Comparison of ENCODE assay signal across 24 cellular contexts in the genomic region with DNA sequence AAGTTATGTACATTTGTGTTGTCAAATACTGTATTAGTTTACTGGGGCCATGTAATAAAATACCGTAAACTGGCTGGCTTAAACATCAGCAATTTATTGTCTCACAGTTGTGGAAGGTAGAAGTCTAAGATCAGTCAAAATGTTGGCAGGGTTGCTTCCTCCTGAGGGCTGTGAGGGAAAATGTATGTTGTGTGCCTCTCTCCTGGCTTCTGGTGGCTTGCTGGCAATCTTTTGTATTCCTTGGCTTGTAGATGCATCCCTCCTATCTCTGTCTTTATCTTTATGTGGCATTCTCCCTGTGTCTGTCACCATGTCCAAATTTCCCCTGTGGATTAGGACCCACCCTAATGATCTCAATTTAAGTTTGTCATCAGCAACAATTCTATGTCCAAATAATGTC. TPM values are rescaled to one million over a fixed set of nuclear protein-coding genes. Genes with fewer than 3 reads are reported as not detected.
DNase-seq lines count a peak whose midpoint lies in the region; ATAC-seq lines count a peak whose summit lies in the region.
"Had no signal": no experiment of that assay in that cellular context is flagged by ENCODE, and none has a peak within 500 bp of the region (broad histone marks: within the 10 kb centered on the region; RNA-seq: fewer than 3 reads in every experiment).

No MANE protein-coding gene starts in this region.

- no peak overlapping the region for H2BK120ac ChIP-seq in trophoblast cell (ENCODE audit: insufficient read depth, low read length, poor library complexity)

- H4K8ac ChIP-seq in trophoblast cell (ENCODE audit: low read depth, low read length), result no peak overlapping the region

- no peak overlapping the region for H3K18ac ChIP-seq in trophoblast cell (ENCODE audit: low read length)

- no peak for ATAC-seq in activated T-cell treated with anti-CD3 and anti-CD28 coated beads, Interleukin-2, amount 50 U/mL, for 72 hours (replicated peaks in 1 of 2)
- ATAC-seq in memory B cell (ENCODE audit: low read depth) (no peak), GM21526 (IDR thresholded peaks at IDR 0.05; ENCODE audit: low FRiP score, unreplicated experiment) (no peak), HG03457 (IDR thresholded peaks at IDR 0.05; ENCODE audit: unreplicated experiment) (no peak), GM18511 (IDR thresholded peaks at IDR 0.05; ENCODE audit: unreplicated experiment) (no peak)
- ATAC-seq: A549, GM23338 had no signal

- H3K23ac ChIP-seq in trophoblast cell (ENCODE audit: low read length), result no peak overlapping the region

- H3K4me1 ChIP-seq in trophoblast cell (ENCODE audit: control insufficient read depth in 1 of 2, insufficient read depth in 2 of 2, low read length in 2 of 2), result no peaks in the 10 kb centered on the region
- H3K4me1 ChIP-seq: BE2C, HAP-1 had no signal

- H3K36me3 Mint-ChIP-seq in activated T-cell treated with anti-CD3 and anti-CD28 coated beads, Interleukin-2, amount 50 U/mL, for 72 hours (ENCODE audit: insufficient read depth in 2 of 2), result peaks cover 0 to 3% of the 10 kb centered on the region in 2 donors
- H3K36me3 Mint-ChIP-seq in memory B cell, result peaks cover 33% of the 10 kb centered on the region

- H4K91ac ChIP-seq in trophoblast cell (ENCODE audit: low read depth, low read length), result no peak overlapping the region

- H3K79me2 ChIP-seq in trophoblast cell (ENCODE audit: control insufficient read depth, insufficient read depth, low read length, poor library complexity), result no peaks in the 10 kb centered on the region

- no peak overlapping the region for H2BK5ac ChIP-seq in trophoblast cell (ENCODE audit: low read depth, low read length, poor library complexity)

- peaks cover 5 to 13% of the 10 kb centered on the region in 2 experiments for H3K36me3 ChIP-seq in trophoblast cell (ENCODE audit: control insufficient read depth in 1 of 2, insufficient read depth in 2 of 2, low read length in 2 of 2)
- H3K36me3 ChIP-seq: BE2C, HAP-1 had no signal

- H4K12ac ChIP-seq in trophoblast cell (ENCODE audit: low read depth, low read length), result no peak overlapping the region

- no peak overlapping the region for H2BK12ac ChIP-seq in trophoblast cell (ENCODE audit: low read length)

- peak overlapping the region; percentile 14 for H3K27ac Mint-ChIP-seq in activated T-cell treated with anti-CD3 and anti-CD28 coated beads, Interleukin-2, amount 50 U/mL, for 72 hours
- H3K27ac Mint-ChIP-seq in memory B cell, result peak overlapping the region; percentile 68
- H3K27ac Mint-ChIP-seq: GM23338, HFFc6 had no signal

- no peaks in the 10 kb centered on the region for H3K27me3 Mint-ChIP-seq in activated T-cell treated with anti-CD3 and anti-CD28 coated beads, Interleukin-2, amount 50 U/mL, for 72 hours (ENCODE audit: low read depth)
- no peaks in the 10 kb centered on the region for H3K27me3 Mint-ChIP-seq in memory B cell
- H3K27me3 Mint-ChIP-seq: CD4-positive, alpha-beta memory T cell had no signal

- no CpG with 5 or more reads among the region's 1 CpG for WGBS in trophoblast cell (ENCODE audit: extremely low coverage, insufficient coverage, insufficient read length)

- H3K9me3 Mint-ChIP-seq in activated T-cell treated with anti-CD3 and anti-CD28 coated beads, Interleukin-2, amount 50 U/mL, for 72 hours, result no peaks in the 10 kb centered on the region
- no peaks in the 10 kb centered on the region for H3K9me3 Mint-ChIP-seq in memory B cell
- H3K9me3 Mint-ChIP-seq: CD4-positive, alpha-beta memory T cell; GM23338; HFFc6 had no signal

- no peaks in the 10 kb centered on the region for H3K4me1 Mint-ChIP-seq in activated T-cell treated with anti-CD3 and anti-CD28 coated beads, Interleukin-2, amount 50 U/mL, for 72 hours (ENCODE audit: low read depth)
- H3K4me1 Mint-ChIP-seq in memory B cell, result peaks cover 2% of the 10 kb centered on the region
- H3K4me1 Mint-ChIP-seq: GM23338 had no signal

- DNase-seq in activated T-cell treated with anti-CD3 and anti-CD28 coated beads, Interleukin-2, amount 50 U/mL, for 72 hours, result no peak
- no peak for DNase-seq in activated T-cell treated with anti-CD3 and anti-CD28 coated beads, Interleukin-2, amount 50 U/mL, for 48 hours
- DNase-seq in memory B cell (ENCODE audit: low spot score in 2 of 2), result no peak
- peak; percentile 69 to 83 for DNase-seq in trophoblast cell
- no peak for DNase-seq in T-helper 1 cell
- DNase-seq: 8988T; ACHN; AML-193; BE2C; Calu3; CD4-positive, alpha-beta memory T cell; COR-L47; DMS53; DMS79 treated with DMSO at 0.1 percent for 48 hours; GF-D8; HFFc6 had no signal

- no peaks in the 10 kb centered on the region for H3K9me3 ChIP-seq in trophoblast cell (ENCODE audit: insufficient read depth, low read depth, low read length)
- H3K9me3 ChIP-seq: A549; BE2C; BLaER1 treated with 17β-estradiol and CSF1 and Interleukin-3, amounts not matched to agents 10 nM and 100 nM; HAP-1 had no signal

- no peak overlapping the region for H3K4me3 ChIP-seq in trophoblast cell (ENCODE audit: low read depth, low read length)
- H3K4me3 ChIP-seq: A549; BLaER1 treated with 17β-estradiol and CSF1 and Interleukin-3, amounts not matched to agents 10 nM and 100 nM; GM23338; HAP-1 had no signal

- H3K27ac ChIP-seq in trophoblast cell (ENCODE audit: low read depth, low read length), result no peak overlapping the region
- H3K27ac ChIP-seq: A549; BLaER1 treated with 17β-estradiol and CSF1 and Interleukin-3, amounts not matched to agents 10 nM and 100 nM had no signal

- H2AFZ ChIP-seq in trophoblast cell (ENCODE audit: insufficient read depth, low read length, poor library complexity), result no peak overlapping the region
- H2AFZ ChIP-seq: GM23338 had no signal

- no peak overlapping the region for H3K9ac ChIP-seq in trophoblast cell (ENCODE audit: low read length)
- H3K9ac ChIP-seq: BLaER1 treated with 17β-estradiol and CSF1 and Interleukin-3, amounts not matched to agents 10 nM and 100 nM had no signal

- no peaks in the 10 kb centered on the region for H3K79me1 ChIP-seq in trophoblast cell (ENCODE audit: low read length)

- H3K14ac ChIP-seq in trophoblast cell (ENCODE audit: low read length), result no peak overlapping the region

- H3K4ac ChIP-seq in trophoblast cell (ENCODE audit: low read depth, low read length), result no peak overlapping the region

- no peak overlapping the region for H3K4me2 ChIP-seq in trophoblast cell (ENCODE audit: low read length)
- H3K4me2 ChIP-seq: A549; BLaER1 treated with 17β-estradiol and CSF1 and Interleukin-3, amounts not matched to agents 10 nM and 100 nM; GM23338 had no signal

- no peaks in the 10 kb centered on the region for H3K27me3 ChIP-seq in trophoblast cell (ENCODE audit: insufficient read depth, low read length)
- H3K27me3 ChIP-seq: BE2C; BLaER1 treated with 17β-estradiol and CSF1 and Interleukin-3, amounts not matched to agents 10 nM and 100 nM had no signal

- no peak overlapping the region for H2AK5ac ChIP-seq in trophoblast cell (ENCODE audit: low read length)

- H3K4me3 Mint-ChIP-seq in activated T-cell treated with anti-CD3 and anti-CD28 coated beads, Interleukin-2, amount 50 U/mL, for 72 hours, result no peak overlapping the region
- no peak overlapping the region for H3K4me3 Mint-ChIP-seq in memory B cell
- H3K4me3 Mint-ChIP-seq: CD14-positive monocyte; CD4-positive, alpha-beta memory T cell; GM23338; HFFc6 had no signal

RNA-seq across cellular contexts. Expression of a gene that starts 37.0 kb away (rescaled TPM):
- 10 to 100 TPM; 18.6 to 21.5 TPM for total RNA-seq in activated T-cell treated with anti-CD3 and anti-CD28 coated beads, Interleukin-2, amount 50 U/mL, for 72 hours
- 17.7 and 18.2 TPM in 2 replicates for polyA plus RNA-seq in trophoblast cell (2013)

Comparison
In these comparisons a context has a peak if more than half of its experiments do, and no peak if none do; other contexts are left out.
1. DNase-seq: peak in trophoblast cell (2 of 2); none in activated T-cell treated with anti-CD3 and anti-CD28 coated beads, Interleukin-2, amount 50 U/mL, for 72 hours (0 of 2), activated T-cell treated with anti-CD3 and anti-CD28 coated beads, Interleukin-2, amount 50 U/mL, for 48 hours (0 of 2), memory B cell (0 of 2) and T-helper 1 cell (0 of 5).